In the genomic region with DNA sequence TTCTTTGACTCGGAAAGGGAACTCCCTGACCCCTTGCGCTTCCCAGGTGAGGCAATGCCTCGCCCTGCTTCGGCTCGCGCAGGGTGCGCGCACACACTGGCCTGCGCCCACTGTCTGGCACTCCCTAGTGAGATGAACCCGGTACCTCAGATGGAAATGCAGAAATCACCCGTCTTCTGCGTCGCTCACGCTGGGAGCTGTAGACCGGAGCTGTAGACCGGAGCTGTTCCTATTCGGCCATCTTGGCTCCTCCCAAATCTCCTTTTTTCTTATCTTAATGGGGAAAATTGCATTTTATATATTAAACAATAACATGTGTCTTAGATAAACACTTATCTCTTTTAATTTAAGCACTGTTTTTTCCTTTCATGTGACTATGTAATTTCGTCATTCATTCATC, we compare ENCODE assay signal across 8 cellular contexts. TPM values are rescaled to one million over a fixed set of nuclear protein-coding genes. Genes with fewer than 3 reads are reported as not detected.
DNase-seq lines count a peak whose midpoint lies in the region; ATAC-seq and TF ChIP-seq lines count a peak whose summit lies in the region.
"Not testable (repeated sequence)": the region's sequence is repeated elsewhere in the genome, so short reads cannot be mapped to it uniquely, and the experiment has no call there.

No MANE protein-coding gene starts in this region.

- H3K4me1 Mint-ChIP-seq in activated T-cell treated with anti-CD3 and anti-CD28 coated beads, Interleukin-2, amount 50 U/mL, for 4 hours (ENCODE audit: low read depth); memory B cell: not testable (repeated sequence)

- not testable (repeated sequence) for H3K36me3 Mint-ChIP-seq in activated T-cell treated with anti-CD3 and anti-CD28 coated beads, Interleukin-2, amount 50 U/mL, for 4 hours (ENCODE audit: insufficient read depth); memory B cell

- not testable (repeated sequence) for H3K4me1 ChIP-seq in HUES6 (ENCODE audit: control insufficient read depth, insufficient read depth, low read length); NT2/D1 (ENCODE audit: insufficient read depth, insufficient read length); colonic mucosa; cardiac muscle cell (ENCODE audit: low read depth); skeletal muscle satellite cell (ENCODE audit: control insufficient read depth, insufficient read depth, low read length)

- H3K27ac ChIP-seq in 22Rv1 (peak overlapping the region; percentile 61), HUES6 (ENCODE audit: low read depth, low read length) (peak overlapping the region; percentile 72; the same call in 1 of the 2 replicates)
- not testable (repeated sequence) for H3K27ac ChIP-seq in colonic mucosa, cardiac muscle cell

- not testable (repeated sequence) for H3K9me3 Mint-ChIP-seq in activated T-cell treated with anti-CD3 and anti-CD28 coated beads, Interleukin-2, amount 50 U/mL, for 4 hours; memory B cell

- not testable (repeated sequence) for H3K36me3 ChIP-seq in HUES6 (ENCODE audit: control insufficient read depth, insufficient read depth, low read length); NT2/D1 (ENCODE audit: insufficient read depth, insufficient read length, low read length); colonic mucosa; cardiac muscle cell; skeletal muscle satellite cell (ENCODE audit: insufficient read depth, low read length)

- not testable (repeated sequence) for ATAC-seq in activated T-cell treated with anti-CD3 and anti-CD28 coated beads, Interleukin-2, amount 50 U/mL, for 4 hours; memory B cell (ENCODE audit: low read depth)

- TF ChIP-seq CTCF in 22Rv1 (IDR thresholded peaks at IDR 0.05); colonic mucosa (IDR thresholded peaks at IDR 0.05); cardiac muscle cell (IDR thresholded peaks at IDR 0.05; ENCODE audit: low read depth, low read length): not testable (repeated sequence)

- H3K27me3 ChIP-seq in HUES6 (ENCODE audit: control insufficient read depth, insufficient read depth, low read length); NT2/D1 (ENCODE audit: insufficient read depth, insufficient read length); colonic mucosa; cardiac muscle cell; skeletal muscle satellite cell (ENCODE audit: control insufficient read depth, insufficient read depth, low read length): not testable (repeated sequence)

- H3K27me3 Mint-ChIP-seq in activated T-cell treated with anti-CD3 and anti-CD28 coated beads, Interleukin-2, amount 50 U/mL, for 4 hours (ENCODE audit: low read depth), result peaks cover 11% of the 10 kb centered on the region
- peaks cover 16% of the 10 kb centered on the region for H3K27me3 Mint-ChIP-seq in memory B cell

- peak overlapping the region; percentile 37 for H3K4me2 ChIP-seq in skeletal muscle satellite cell (ENCODE audit: low read length)

- H3K9ac ChIP-seq in HUES6 (ENCODE audit: low read length) (peak overlapping the region; percentile 78), skeletal muscle satellite cell (ENCODE audit: low read depth, low read length) (peak overlapping the region; percentile 3)
- H3K9ac ChIP-seq in NT2/D1 (ENCODE audit: insufficient read length, low read depth); colonic mucosa (ENCODE audit: low read depth in 2 of 2, low read length in 2 of 2): not testable (repeated sequence)

- not testable (repeated sequence) for DNase-seq in NT2/D1 (ENCODE audit: low read depth, low spot score); activated T-cell treated with anti-CD3 and anti-CD28 coated beads, Interleukin-2, amount 50 U/mL, for 4 hours; colonic mucosa; cardiac muscle cell (ENCODE audit: low read depth in 1 of 2, low spot score in 1 of 2); memory B cell (ENCODE audit: low spot score in 2 of 2)

- peak overlapping the region; percentile 62 for H3K4me3 Mint-ChIP-seq in activated T-cell treated with anti-CD3 and anti-CD28 coated beads, Interleukin-2, amount 50 U/mL, for 4 hours
- peak overlapping the region; percentile 37 for H3K4me3 Mint-ChIP-seq in memory B cell

- H3K27ac Mint-ChIP-seq in memory B cell, result not testable (repeated sequence)

- H3K4me3 ChIP-seq in HUES6 (ENCODE audit: low read depth, low read length) (peak overlapping the region; percentile 63), NT2/D1 (ENCODE audit: insufficient read length, low read depth) (peak overlapping the region; percentile 36), colonic mucosa (peak overlapping the region; percentile 22), cardiac muscle cell (peak overlapping the region; percentile 19), skeletal muscle satellite cell (ENCODE audit: low read length) (peak overlapping the region; percentile 54)

- intact Hi-C loops in colonic mucosa (cut with DNase I), result not testable (repeated sequence)

- H3K9me3 ChIP-seq in HUES6 (ENCODE audit: control insufficient read depth, insufficient read depth, low read depth, low read length); colonic mucosa; cardiac muscle cell (ENCODE audit: low read depth); skeletal muscle satellite cell (replicated peaks; ENCODE audit: low read length): not testable (repeated sequence)
- peaks cover 12% of the 10 kb centered on the region for H3K9me3 ChIP-seq in NT2/D1 (ENCODE audit: insufficient read depth, low read length)

RNA-seq across cellular contexts. Expression of a gene that starts 21.6 kb away (rescaled TPM):
- 10 to 100 TPM in 1 of 3 donors, 1 to 10 TPM in 2; 8.9 to 11.4 (median 9.4) TPM for total RNA-seq in activated T-cell treated with anti-CD3 and anti-CD28 coated beads, Interleukin-2, amount 50 U/mL, for 4 hours
- 10 to 100 TPM in 1 of 2 donors, 1 to 10 TPM in 1; 8.0 to 10.9 TPM for total RNA-seq in colonic mucosa
- 3.0 and 3.8 TPM in 2 replicates for total RNA-seq in cardiac muscle cell
- polyA plus RNA-seq in cardiac muscle cell, result 7.1 and 8.7 TPM in 2 replicates
- 7.1 and 7.4 TPM in 2 replicates for total RNA-seq in skeletal muscle satellite cell (2012; rRNA removed)

RNA-seq across cellular contexts. Expression of a gene that starts 21.7 kb away (rescaled TPM):
- 10 to 100 TPM; 17.6 to 23.8 (median 20.7) TPM for total RNA-seq in activated T-cell treated with anti-CD3 and anti-CD28 coated beads, Interleukin-2, amount 50 U/mL, for 4 hours
- total RNA-seq in colonic mucosa (10 to 100 TPM; 11.6 to 20.4 TPM), cardiac muscle cell (6.1 and 17.3 TPM in 2 replicates)
- 17.3 and 20.3 TPM in 2 replicates for polyA plus RNA-seq in cardiac muscle cell
- total RNA-seq in skeletal muscle satellite cell (2012; rRNA removed), result 12.9 TPM in 2 replicates
